ENCODE assay signal across 12 cellular contexts in genomic region chr11:31809543-31809856, GRCh38. TPM values are rescaled to one million over a fixed set of nuclear protein-coding genes. Genes with fewer than 3 reads are reported as not detected.
A peak's percentile ranks its signal among the peaks of the same experiment; 100 is the strongest.
DNase-seq lines count a peak whose midpoint lies in the region; ATAC-seq, FAIRE-seq and TF ChIP-seq lines count a peak whose summit lies in the region.
"Had no signal": no experiment of that assay in that cellular context is flagged by ENCODE, and none has a peak within 500 bp of the region (broad histone marks: within the 10 kb centered on the region; RNA-seq: fewer than 3 reads in every experiment).

No MANE protein-coding gene starts in this region.

- H2BK12ac ChIP-seq in H1 (ENCODE audit: low read depth, low read length) = no peak overlapping the region

- TF ChIP-seq EP300 in SK-N-SH (IDR thresholded peaks at IDR 0.05; ENCODE audit: borderline replicate concordance in 1 of 2, low read depth in 1 of 2, low read length in 1 of 2) (no peak), H1 (IDR thresholded peaks at IDR 0.05; ENCODE audit: borderline replicate concordance in 1 of 2, low read depth in 2 of 2, low read length in 2 of 2) (no peak)

- H3K4me3 ChIP-seq in SK-N-SH (ENCODE audit: low read depth in 2 of 2, low read length in 1 of 2) = no peak overlapping the region; a peak in 1 of 4 replicates
- H3K4me3 ChIP-seq in Panc1 (ENCODE audit: low read depth in 2 of 2, low read length in 2 of 2) = peak overlapping the region; percentile 45 to 51; a peak in 1 of 4 replicates
- H3K4me3 ChIP-seq in H1 (ENCODE audit: extremely low read depth in 1 of 4, insufficient read depth in 2 of 4, low read depth in 3 of 4, low read length in 4 of 4) = peak overlapping the region; percentile 36 to 62 (median 42); a peak in 6 of 8 replicates
- no peak overlapping the region for H3K4me3 ChIP-seq in coronary artery

- no peaks in the 10 kb centered on the region for H3K79me2 ChIP-seq in SK-N-SH (ENCODE audit: insufficient read depth)
- H3K79me2 ChIP-seq in H1 (ENCODE audit: control insufficient read depth in 1 of 2, insufficient read depth in 2 of 2, low read length in 2 of 2) = no peaks in the 10 kb centered on the region

- no peak overlapping the region for H3K4ac ChIP-seq in H1 (replicated peaks; ENCODE audit: insufficient read length, low read depth, low read length)

- no peak overlapping the region for H4K91ac ChIP-seq in H1 (replicated peaks; ENCODE audit: insufficient read length, low read length)

- H3K56ac ChIP-seq in H1 (replicated peaks; ENCODE audit: insufficient read length, low read depth, low read length) = no peak overlapping the region

- H3K23me2 ChIP-seq in H1 (ENCODE audit: low read depth, low read length) = peaks cover 5% of the 10 kb centered on the region; the same call in 1 of the 2 replicates

- CTCF ChIA-PET in SK-N-SH (lab: Yijun Ruan, JAX) (interaction anchor here (0.7 to 1.9 kb wide), 5 partner anchors 11 to 621 kb away, joined by 3 to 6 read pairs (median 4); no protein-coding TSS in a partner anchor), Panc1 (lab: Charles Lee) (no interaction called here), H1 (lab: Charles Lee; ENCODE audit: partially characterized antibody) (interaction anchor here (0.6 to 7.2 kb wide), 12 partner anchors 9 to 590 kb away, joined by 3 to 88 read pairs (median 5); no protein-coding TSS in a partner anchor)

- peaks cover 74% of the 10 kb centered on the region for H3K27me3 Mint-ChIP-seq in osteocyte (ENCODE audit: unreplicated experiment)

- no peak overlapping the region for H3K27ac ChIP-seq in SK-N-SH (ENCODE audit: low read depth in 2 of 2, low read length in 1 of 2)
- no peak overlapping the region for H3K27ac ChIP-seq in Panc1 (ENCODE audit: low read length)
- H3K27ac ChIP-seq in H1 (ENCODE audit: low read depth, low read length) = no peak overlapping the region
- no peak overlapping the region for H3K27ac ChIP-seq in coronary artery

- BruUV-seq in Panc1 (replicated peaks; lab: Mats Ljungman, UMichigan) = no TSS peak

- H2AFZ ChIP-seq in SK-N-SH (ENCODE audit: low read depth) (no peak overlapping the region), H1 (ENCODE audit: low read length) (no peak overlapping the region)

- H3K4me1 ChIP-seq in SK-N-SH (ENCODE audit: control insufficient read depth in 1 of 2, insufficient read depth in 2 of 2, low read depth in 1 of 2, low read length in 1 of 2) (peaks cover 6 to 7% of the 10 kb centered on the region in 2 experiments; a peak in 2 of 4 replicates), Panc1 (ENCODE audit: control insufficient read depth, insufficient read depth, low read length) (0 out of 2 replicates have a peak, but pooled peaks cover 3% of the 10 kb centered on the region), H1 (replicated peaks in 1 of 4; ENCODE audit: control insufficient read depth in 3 of 4, insufficient read depth in 4 of 4, low read length in 3 of 4) (peaks cover 22 to 49% (median 39%) of the 10 kb centered on the region in 4 experiments)

- no peak overlapping the region for H3K23ac ChIP-seq in H1 (ENCODE audit: insufficient read length)

- no peak overlapping the region for H3K9ac ChIP-seq in SK-N-SH
- H3K9ac ChIP-seq in H1 (replicated peaks in 1 of 4; ENCODE audit: extremely low read depth in 1 of 4, low read depth in 3 of 4, low read length in 3 of 4) = no peak overlapping the region

- H3K4me2 ChIP-seq in SK-N-SH (peak overlapping the region; percentile 82; the same call in 1 of the 2 replicates), H1 (ENCODE audit: insufficient read depth in 1 of 2, low read depth in 2 of 2, low read length in 2 of 2) (peak overlapping the region; percentile 74 to 91)

- H3K9me3 ChIP-seq in SK-N-SH (no peaks in the 10 kb centered on the region), Panc1 (ENCODE audit: control insufficient read depth, insufficient read depth, low read depth, low read length) (no peaks in the 10 kb centered on the region), H1 (ENCODE audit: insufficient read depth in 2 of 2, low read depth in 1 of 2, low read length in 1 of 2) (no peaks in the 10 kb centered on the region)

- no peak overlapping the region for H4K5ac ChIP-seq in H1 (ENCODE audit: insufficient read length, low read depth, low read length)

- intact Hi-C loops in Panc1 (cut with micrococcal nuclease; ENCODE audit: unreplicated experiment) = no loop called here

- POLR2A ChIA-PET in SK-N-SH (lab: Yijun Ruan, JAX) (interaction anchor here (0.6 kb wide), 1 partner anchor 11 kb away, joined by 3 read pairs; no protein-coding TSS in a partner anchor), Panc1 (lab: Charles Lee) (no interaction called here), H1 (lab: Charles Lee; ENCODE audit: partially characterized antibody) (interaction anchor here (1.0 to 3.4 kb wide), 4 partner anchors 9 to 13 kb away, joined by 3 to 16 read pairs (median 10); no protein-coding TSS in a partner anchor)

- no peak overlapping the region for H4K8ac ChIP-seq in H1 (ENCODE audit: extremely low read depth, insufficient read depth, low read length)

- DNase-seq in SK-N-SH (no peak), Panc1 (ENCODE audit: low read depth, low spot score) (no peak), H1 (ENCODE audit: low read depth in 1 of 2, low spot score in 2 of 2) (no peak), osteocyte (ENCODE audit: extremely low spot score, unreplicated experiment) (no peak), erythroblast (lab: John Stamatoyannopoulos, UW) (no peak), coronary artery (ENCODE audit: low spot score) (no peak)
- DNase-seq: NCI-H1048 had no signal

- no peak for TF ChIP-seq CTCF in SK-N-SH (IDR thresholded peaks at IDR 0.05)
- no peak for TF ChIP-seq CTCF in Panc1 (IDR thresholded peaks at IDR 0.05)
- no peak for TF ChIP-seq CTCF in H1 (IDR thresholded peaks at IDR 0.05; ENCODE audit: control extremely low read depth in 1 of 3, insufficient read depth in 1 of 3, low read depth in 1 of 3, low read length in 3 of 3)
- no peak for TF ChIP-seq CTCF in osteocyte (IDR thresholded peaks at IDR 0.05)
- no peak for TF ChIP-seq CTCF in coronary artery (IDR thresholded peaks at IDR 0.05)

- no peak overlapping the region for H2BK5ac ChIP-seq in H1 (ENCODE audit: low read depth, low read length)

- H3K9me3 Mint-ChIP-seq in osteocyte (ENCODE audit: unreplicated experiment) = no peaks in the 10 kb centered on the region

- in situ Hi-C loops in Panc1 (cut with HindIII; ENCODE audit: low pct_unique_long_range_greater_than_20kb, low sequenced_read_pairs) = no loop called here

- 27% methylated on average over 6 of the region's 6 CpGs for WGBS in SK-N-SH (ENCODE audit: low lambda C conversion rate)
- 4% methylated on average over 6 of the region's 6 CpGs; no CpG with 5 or more reads in 1 of the 2 experiments for WGBS in H1 (ENCODE audit: extremely low coverage in 1 of 2, insufficient coverage in 1 of 2, insufficient read length in 1 of 2, insufficient replicate concordance in 2 of 2, low coverage in 1 of 2, low lambda C conversion rate in 2 of 2, missing lambda C conversion rate in 1 of 2), 2 experiments

- H2BK20ac ChIP-seq in H1 (ENCODE audit: low read length) = no peak overlapping the region

- H3K36me3 ChIP-seq in SK-N-SH (replicated peaks in 1 of 2; ENCODE audit: control insufficient read depth in 1 of 2, insufficient read depth in 2 of 2, low read length in 1 of 2) (no peaks in the 10 kb centered on the region), Panc1 (ENCODE audit: control insufficient read depth, insufficient read depth, low read length) (no peaks in the 10 kb centered on the region), H1 (ENCODE audit: control insufficient read depth in 2 of 4, insufficient read depth in 4 of 4, low read length in 3 of 4) (no peaks in the 10 kb centered on the region)

- TF ChIP-seq POLR2A in H1 (IDR thresholded peaks at IDR 0.05; ENCODE audit: control extremely low read depth in 1 of 2, low read depth in 2 of 2, low read length in 2 of 2) (no peak), erythroblast (IDR thresholded peaks at IDR 0.05; ENCODE audit: low read length) (no peak)

- H3F3A ChIP-seq in SK-N-SH (replicated peaks; ENCODE audit: insufficient read depth) = no peaks in the 10 kb centered on the region

- H2AK5ac ChIP-seq in H1 (ENCODE audit: low read depth, low read length) = no peak overlapping the region

- FAIRE-seq in H1 (lab: Jason Lieb, UNC) = no peak
- FAIRE-seq: RCC 7860 had no signal

- no peaks in the 10 kb centered on the region for H3K9me2 ChIP-seq in SK-N-SH

- H3K14ac ChIP-seq in H1 (ENCODE audit: insufficient read length) = no peak overlapping the region

- peaks cover 18% of the 10 kb centered on the region for H4K20me1 ChIP-seq in SK-N-SH (ENCODE audit: insufficient read depth)
- H4K20me1 ChIP-seq in H1 (replicated peaks in 1 of 2; ENCODE audit: control insufficient read depth in 1 of 2, insufficient read depth in 2 of 2, low read length in 2 of 2) = peaks cover 2 to 8% of the 10 kb centered on the region in 2 experiments

- no peaks in the 10 kb centered on the region for H3K36me3 Mint-ChIP-seq in osteocyte (ENCODE audit: unreplicated experiment)

- no peaks in the 10 kb centered on the region for H3K79me1 ChIP-seq in H1 (ENCODE audit: low read depth, low read length)

- H3K4me3 Mint-ChIP-seq in osteocyte (ENCODE audit: unreplicated experiment) = peak overlapping the region; percentile 61

- no peak overlapping the region for H3K18ac ChIP-seq in H1 (ENCODE audit: extremely low read depth, low read length)

- no peak for ATAC-seq in SK-N-SH treated with all-trans-retinoic acid at 6 μM for 48 hours
- no peak for ATAC-seq in Panc1
- no peak for ATAC-seq in HG03135 (IDR thresholded peaks at IDR 0.05; ENCODE audit: unreplicated experiment)

- no peak overlapping the region for H3K27ac Mint-ChIP-seq in osteocyte (ENCODE audit: unreplicated experiment)

- TF ChIP-seq RAD21 in SK-N-SH (IDR thresholded peaks at IDR 0.05; ENCODE audit: low read length) = no peak
- TF ChIP-seq RAD21 in H1 (IDR thresholded peaks at IDR 0.05 in 1 of 2, conservative IDR thresholded peaks at IDR 0.05 in 1 of 2; ENCODE audit: low read depth in 2 of 2, low read length in 2 of 2) = no peak

- no peak overlapping the region for H2BK15ac ChIP-seq in H1 (ENCODE audit: low read length)

- no peak overlapping the region for H2BK120ac ChIP-seq in H1 (replicated peaks; ENCODE audit: low read depth, low read length)

- peaks cover 98% of the 10 kb centered on the region for H3K27me3 ChIP-seq in SK-N-SH (ENCODE audit: insufficient read depth)
- H3K27me3 ChIP-seq in Panc1 (ENCODE audit: control insufficient read depth, insufficient read depth, low read length) = peaks cover 21% of the 10 kb centered on the region
- peaks cover 85 to 99% (median 96%) of the 10 kb centered on the region in 4 experiments for H3K27me3 ChIP-seq in H1 (replicated peaks in 1 of 4; ENCODE audit: control insufficient read depth in 3 of 4, extremely low read depth in 1 of 4, insufficient read depth in 3 of 4, low read length in 3 of 4)

- H3K4me1 Mint-ChIP-seq in osteocyte (ENCODE audit: unreplicated experiment) = peaks cover 40% of the 10 kb centered on the region

RNA-seq across cellular contexts. Expression of gene PAX6, which starts 1.6 kb away (rescaled TPM):
- polyA plus RNA-seq in SK-N-SH (2012; rRNA removed) = not detected in 2 replicates
- not detected in 2 replicates for polyA plus RNA-seq in SK-N-SH (2012; cell fraction: cytosol; rRNA removed)
- not detected in 2 replicates for polyA plus RNA-seq in SK-N-SH (2012; cell fraction: nucleus; rRNA removed)
- 0.49 TPM for total RNA-seq in Panc1 (2021; ENCODE audit: unreplicated experiment)
- polyA plus RNA-seq in Panc1 (2012; ENCODE audit: insufficient read length) = 0.35 TPM
- total RNA-seq in H1 (2021; fragmentation: NEBNext Ultra II Directional; extraction: Animal tissue kit (Norgen Biotek cat#: 25700)) = 0.21 and 0.30 TPM in 2 replicates
- 0.65 and 1.1 TPM in 2 replicates for polyA plus RNA-seq in H1 (2011; rRNA removed)
- polyA plus RNA-seq in H1 (2011; cell fraction: cytosol; rRNA removed) = 0.53 TPM
- 1.0 TPM for polyA plus RNA-seq in H1 (2011; cell fraction: nucleus; rRNA removed)
- 0.41 to 1.1 TPM (median 0.57 TPM) in 4 replicates for polyA plus RNA-seq in H1 (2012, experiment 1 of 2)
- 0.16 TPM for polyA plus RNA-seq in H1 (2012, experiment 2 of 2)
- polyA plus RNA-seq in H1 (2013, experiment 1 of 2) = 0.16 TPM
- polyA plus RNA-seq in H1 (2013, experiment 2 of 2) = 0.22 TPM
- 0.76 and 0.82 TPM in 2 replicates for polyA minus RNA-seq in H1 (2011; rRNA and poly(A)+ RNA removed)
- 0.88 TPM for polyA minus RNA-seq in H1 (2011; cell fraction: cytosol; rRNA and poly(A)+ RNA removed)
- 2.6 TPM for polyA minus RNA-seq in H1 (2011; cell fraction: nucleus; rRNA and poly(A)+ RNA removed)
- not detected in 2 replicates for total RNA-seq in osteocyte
- total RNA-seq: activated CD8-positive, alpha-beta memory T cell treated with anti-CD3 and anti-CD28 coated beads for 36 hours; right cardiac atrium had no signal

Comparison
In these comparisons a context has a peak if more than half of its experiments do, and no peak if none do; other contexts are left out.
1. H3K4me3 ChIP-seq: peak in Panc1 (2 of 2) and H1 (4 of 4); none in SK-N-SH (0 of 2) and coronary artery (single experiment).